19 cellular contexts compared by ENCODE assay signal in the genomic region with DNA sequence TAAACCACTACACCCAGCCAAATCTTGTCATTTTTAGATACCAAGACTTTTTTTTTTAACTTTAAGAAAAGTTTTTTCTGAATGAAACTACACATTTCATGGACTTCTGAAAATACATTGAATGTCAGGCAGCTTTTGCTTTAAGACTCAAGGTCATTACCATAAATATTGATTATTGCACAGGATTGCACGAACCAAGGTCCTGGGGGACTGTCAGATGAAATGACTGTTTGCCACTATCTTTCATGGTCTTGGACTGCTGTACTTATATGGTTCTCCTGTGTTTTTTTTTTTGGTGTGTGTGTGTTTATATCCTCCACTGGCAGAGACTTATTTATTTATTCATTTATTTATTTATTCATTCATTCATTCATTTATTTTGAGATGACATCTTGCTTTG. TPM values are rescaled to one million over a fixed set of nuclear protein-coding genes. Genes with fewer than 3 reads are reported as not detected.
DNase-seq lines count a peak whose midpoint lies in the region; ATAC-seq and TF ChIP-seq lines count a peak whose summit lies in the region.
"Had no signal": no experiment of that assay in that cellular context is flagged by ENCODE, and none has a peak within 500 bp of the region (broad histone marks: within the 10 kb centered on the region; RNA-seq: fewer than 3 reads in every experiment).

No MANE protein-coding gene starts in this region.

- no peaks in the 10 kb centered on the region for H3K27me3 Mint-ChIP-seq in Calu3 (ENCODE audit: unreplicated experiment)
- H3K27me3 Mint-ChIP-seq: B cell had no signal

- H3K27me3 ChIP-seq in SU-DHL-6 (ENCODE audit: low read length) (no peaks in the 10 kb centered on the region), osteoblast (ENCODE audit: insufficient read depth, low read length) (no peaks in the 10 kb centered on the region)

- H3K4me1 ChIP-seq in osteoblast (ENCODE audit: insufficient read depth, low read length): no peaks in the 10 kb centered on the region
- H3K4me1 ChIP-seq: BLaER1, HAP-1 had no signal

- peaks cover 19% of the 10 kb centered on the region for H3K36me3 ChIP-seq in SU-DHL-6 (ENCODE audit: low read length)
- H3K36me3 ChIP-seq in osteoblast (ENCODE audit: insufficient read depth, low read length): no peaks in the 10 kb centered on the region
- H3K36me3 ChIP-seq: BLaER1, HAP-1 had no signal

- H2AFZ ChIP-seq in SU-DHL-6 (ENCODE audit: low read depth, low read length, severe bottlenecking) (no peak overlapping the region), osteoblast (ENCODE audit: low read length) (no peak overlapping the region)

- ATAC-seq in left lobe of liver: no peak
- ATAC-seq: CD8-positive, alpha-beta T cell had no signal

- H3K9me2 ChIP-seq in SU-DHL-6 (replicated peaks; ENCODE audit: insufficient read depth, low read length): no peaks in the 10 kb centered on the region

- no peaks in the 10 kb centered on the region for H3K9me3 Mint-ChIP-seq in Calu3 (ENCODE audit: low read depth, unreplicated experiment)
- H3K9me3 Mint-ChIP-seq: CD4-positive, CD25-positive, alpha-beta regulatory T cell; CD8-positive, alpha-beta T cell; HFFc6 had no signal

- H3K4me3 ChIP-seq in SU-DHL-6 (ENCODE audit: insufficient read depth, low read length, poor library complexity, severe bottlenecking): no peak overlapping the region
- no peak overlapping the region for H3K4me3 ChIP-seq in osteoblast (ENCODE audit: insufficient read depth, low read length)
- H3K4me3 ChIP-seq: BLaER1, HAP-1 had no signal

- intact Hi-C loops in Calu3 (cut with micrococcal nuclease; ENCODE audit: unreplicated experiment): loop anchor here (10.0 kb wide), 1 partner anchor 205 kb away; no protein-coding TSS in a partner anchor

- H3K27ac Mint-ChIP-seq in Calu3 (ENCODE audit: unreplicated experiment): peak overlapping the region; percentile 33
- H3K27ac Mint-ChIP-seq: B cell; CD4-positive, CD25-positive, alpha-beta regulatory T cell; CD8-positive, alpha-beta T cell; HFFc6 had no signal

- no peak overlapping the region for H3K4me3 Mint-ChIP-seq in Calu3 (ENCODE audit: low read depth, unreplicated experiment)
- H3K4me3 Mint-ChIP-seq: B cell; CD4-positive, CD25-positive, alpha-beta regulatory T cell; CD8-positive, alpha-beta T cell; HFFc6 had no signal

- H3F3A ChIP-seq in SU-DHL-6 (ENCODE audit: insufficient read depth): peaks cover 53% of the 10 kb centered on the region

- CTCF ChIA-PET in Calu3 (lab: Charles Lee): interaction anchor here (0.6 to 0.9 kb wide), 2 partner anchors 31 to 79 kb away, joined by 3 to 8 read pairs; no protein-coding TSS in a partner anchor

- no peaks in the 10 kb centered on the region for H4K20me1 ChIP-seq in SU-DHL-6 (ENCODE audit: low read depth, low read length)
- H4K20me1 ChIP-seq in osteoblast (ENCODE audit: insufficient read depth, low read length): no peaks in the 10 kb centered on the region
- H4K20me1 ChIP-seq: BLaER1 had no signal

- H3K27ac ChIP-seq in SU-DHL-6 (ENCODE audit: low read depth, low read length): peak overlapping the region; percentile 92
- no peak overlapping the region for H3K27ac ChIP-seq in osteoblast (ENCODE audit: low read depth, low read length)
- H3K27ac ChIP-seq: BLaER1, C4-2B had no signal

- no TSS peak for BruUV-seq in Calu3 (replicated peaks; lab: Mats Ljungman, UMichigan)

- peaks cover 40% of the 10 kb centered on the region for H3K36me3 Mint-ChIP-seq in Calu3 (ENCODE audit: insufficient read depth, unreplicated experiment)
- H3K36me3 Mint-ChIP-seq: CD4-positive, CD25-positive, alpha-beta regulatory T cell; CD8-positive, alpha-beta T cell had no signal

- H3K9me3 ChIP-seq in SU-DHL-6 (ENCODE audit: insufficient read depth, low read length) (no peaks in the 10 kb centered on the region), osteoblast (ENCODE audit: low read depth, low read length) (no peaks in the 10 kb centered on the region)
- H3K9me3 ChIP-seq: BLaER1, HAP-1 had no signal

- H3K4me1 Mint-ChIP-seq in Calu3 (ENCODE audit: low read depth, unreplicated experiment): peaks cover 32% of the 10 kb centered on the region
- H3K4me1 Mint-ChIP-seq: CD4-positive, CD25-positive, alpha-beta regulatory T cell had no signal

- peaks cover 61% of the 10 kb centered on the region for H3K79me2 ChIP-seq in SU-DHL-6 (ENCODE audit: insufficient read depth, low read length)
- H3K79me2 ChIP-seq in osteoblast (ENCODE audit: insufficient read depth, low read length): no peaks in the 10 kb centered on the region

- no peak overlapping the region for H3K9ac ChIP-seq in SU-DHL-6 (ENCODE audit: low read length)
- H3K9ac ChIP-seq: BLaER1 had no signal

- DNase-seq in Calu3 (no peak), osteoblast (ENCODE audit: insufficient read length, low spot score, missing footprints) (peak; percentile 41), left lobe of liver (ENCODE audit: low spot score) (no peak), SIG-M5 treated with dmso at 0.1 percent for 504 hours (lab: John Stamatoyannopoulos, UW; ENCODE audit: unreplicated experiment) (no peak), AG20443 (ENCODE audit: low spot score) (no peak)
- DNase-seq: CD4-positive, CD25-positive, alpha-beta regulatory T cell; CD8-positive, alpha-beta T cell; DMS53; DMS79 treated with DMSO at 0.1 percent for 48 hours; GF-D8; GOT3; HFFc6 had no signal

- no peak overlapping the region for H3K4me2 ChIP-seq in SU-DHL-6 (ENCODE audit: low read depth, low read length, poor library complexity, severe bottlenecking)
- H3K4me2 ChIP-seq in osteoblast (ENCODE audit: insufficient read depth, low read length): no peak overlapping the region
- H3K4me2 ChIP-seq: BLaER1 had no signal

- no peak for TF ChIP-seq CTCF in Calu3 (IDR thresholded peaks at IDR 0.05; ENCODE audit: unreplicated experiment)
- no peak for TF ChIP-seq CTCF in SU-DHL-6 (IDR thresholded peaks at IDR 0.05; ENCODE audit: insufficient read depth, low read length, poor library complexity, severe bottlenecking)
- no peak for TF ChIP-seq CTCF in osteoblast (IDR thresholded peaks at IDR 0.05; ENCODE audit: extremely low read depth, low read depth, low read length)

RNA-seq across cellular contexts. Expression of gene MYO1E, which starts 6.9 kb away (rescaled TPM):
- total RNA-seq in Calu3 (2022) (617 and 655 TPM in 2 replicates), osteoblast (220 and 336 TPM in 2 replicates), left lobe of liver (81.4 TPM)

RNA-seq across cellular contexts. Expression of gene FAM81A, which starts 58.5 kb away (rescaled TPM):
- total RNA-seq in Calu3 (2022) (16.0 TPM in 2 replicates), osteoblast (0.29 and 0.72 TPM in 2 replicates), left lobe of liver (not detected)
- total RNA-seq: A673; CD4-positive, CD25-positive, alpha-beta regulatory T cell; CD8-positive, alpha-beta T cell; G401; HFFc6 had no signal
